ENCODE assay signal across 1 cellular context in genomic region chr2:157194097-157194688, GRCh38.
TF ChIP-seq lines count a peak whose summit lies in the region.

No MANE protein-coding gene starts in this region.

TF ChIP-seq in SK-N-SH treated with all-trans-retinoic acid at 6 μM for 48 hours, 23 proteins besides CTCF, POLR2A, EP300 and RAD21 (continued from another document):
- TF ChIP-seq ESRRG (CRISPR knock-in tag; IDR thresholded peaks at IDR 0.05) = no peak
- no peak for TF ChIP-seq TCF4 (CRISPR knock-in tag; IDR thresholded peaks at IDR 0.05; ENCODE audit: borderline replicate concordance)
- TF ChIP-seq ZNF70 (CRISPR knock-in tag; IDR thresholded peaks at IDR 0.05) = no peak
- no peak for TF ChIP-seq RARB (CRISPR knock-in tag; IDR thresholded peaks at IDR 0.05)
- no peak for TF ChIP-seq ZFP3 (CRISPR knock-in tag; IDR thresholded peaks at IDR 0.05)
